1 cellular context compared by ENCODE assay signal in the genomic region with DNA sequence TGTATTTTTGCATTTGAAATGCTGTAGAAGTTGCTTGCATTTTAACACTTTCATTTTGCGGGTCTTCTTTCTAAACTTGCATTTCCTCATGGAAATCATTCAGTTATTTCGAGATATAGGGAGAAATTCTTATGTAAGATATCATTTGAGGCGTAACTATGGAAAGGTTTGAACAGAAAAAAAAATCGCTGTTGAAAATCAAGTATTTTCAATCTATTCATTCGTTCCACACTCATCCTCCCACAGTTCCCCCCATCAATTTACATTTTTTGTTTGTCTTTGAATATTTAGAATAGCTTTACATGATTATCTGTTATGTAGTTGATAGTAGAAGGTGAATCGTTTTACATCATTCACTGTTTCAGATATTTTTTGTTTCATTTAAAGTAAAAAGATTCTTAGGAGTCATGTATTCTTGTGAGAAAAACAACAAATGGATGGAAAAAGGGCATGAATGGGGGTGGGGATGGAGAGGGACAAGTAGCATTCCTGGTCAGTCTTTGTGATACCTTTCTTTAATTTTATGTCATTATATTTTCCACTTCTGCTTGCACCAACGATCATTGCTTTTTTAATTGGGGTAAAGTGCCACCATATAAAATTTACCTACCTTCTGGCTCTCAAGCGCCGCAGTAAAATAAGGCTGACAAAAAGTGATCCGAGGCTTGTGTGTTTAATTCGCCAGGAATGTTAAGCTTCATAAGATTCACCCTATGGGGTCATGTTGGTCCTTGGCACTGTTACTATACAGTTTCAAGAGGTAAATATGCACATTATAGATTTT.
TF ChIP-seq lines count a peak whose summit lies in the region.

No MANE protein-coding gene starts in this region.

TF ChIP-seq in GM23338, 12 proteins besides CTCF, POLR2A, EP300 and RAD21 (continued from another document):
- TF ChIP-seq, protein P1, sequence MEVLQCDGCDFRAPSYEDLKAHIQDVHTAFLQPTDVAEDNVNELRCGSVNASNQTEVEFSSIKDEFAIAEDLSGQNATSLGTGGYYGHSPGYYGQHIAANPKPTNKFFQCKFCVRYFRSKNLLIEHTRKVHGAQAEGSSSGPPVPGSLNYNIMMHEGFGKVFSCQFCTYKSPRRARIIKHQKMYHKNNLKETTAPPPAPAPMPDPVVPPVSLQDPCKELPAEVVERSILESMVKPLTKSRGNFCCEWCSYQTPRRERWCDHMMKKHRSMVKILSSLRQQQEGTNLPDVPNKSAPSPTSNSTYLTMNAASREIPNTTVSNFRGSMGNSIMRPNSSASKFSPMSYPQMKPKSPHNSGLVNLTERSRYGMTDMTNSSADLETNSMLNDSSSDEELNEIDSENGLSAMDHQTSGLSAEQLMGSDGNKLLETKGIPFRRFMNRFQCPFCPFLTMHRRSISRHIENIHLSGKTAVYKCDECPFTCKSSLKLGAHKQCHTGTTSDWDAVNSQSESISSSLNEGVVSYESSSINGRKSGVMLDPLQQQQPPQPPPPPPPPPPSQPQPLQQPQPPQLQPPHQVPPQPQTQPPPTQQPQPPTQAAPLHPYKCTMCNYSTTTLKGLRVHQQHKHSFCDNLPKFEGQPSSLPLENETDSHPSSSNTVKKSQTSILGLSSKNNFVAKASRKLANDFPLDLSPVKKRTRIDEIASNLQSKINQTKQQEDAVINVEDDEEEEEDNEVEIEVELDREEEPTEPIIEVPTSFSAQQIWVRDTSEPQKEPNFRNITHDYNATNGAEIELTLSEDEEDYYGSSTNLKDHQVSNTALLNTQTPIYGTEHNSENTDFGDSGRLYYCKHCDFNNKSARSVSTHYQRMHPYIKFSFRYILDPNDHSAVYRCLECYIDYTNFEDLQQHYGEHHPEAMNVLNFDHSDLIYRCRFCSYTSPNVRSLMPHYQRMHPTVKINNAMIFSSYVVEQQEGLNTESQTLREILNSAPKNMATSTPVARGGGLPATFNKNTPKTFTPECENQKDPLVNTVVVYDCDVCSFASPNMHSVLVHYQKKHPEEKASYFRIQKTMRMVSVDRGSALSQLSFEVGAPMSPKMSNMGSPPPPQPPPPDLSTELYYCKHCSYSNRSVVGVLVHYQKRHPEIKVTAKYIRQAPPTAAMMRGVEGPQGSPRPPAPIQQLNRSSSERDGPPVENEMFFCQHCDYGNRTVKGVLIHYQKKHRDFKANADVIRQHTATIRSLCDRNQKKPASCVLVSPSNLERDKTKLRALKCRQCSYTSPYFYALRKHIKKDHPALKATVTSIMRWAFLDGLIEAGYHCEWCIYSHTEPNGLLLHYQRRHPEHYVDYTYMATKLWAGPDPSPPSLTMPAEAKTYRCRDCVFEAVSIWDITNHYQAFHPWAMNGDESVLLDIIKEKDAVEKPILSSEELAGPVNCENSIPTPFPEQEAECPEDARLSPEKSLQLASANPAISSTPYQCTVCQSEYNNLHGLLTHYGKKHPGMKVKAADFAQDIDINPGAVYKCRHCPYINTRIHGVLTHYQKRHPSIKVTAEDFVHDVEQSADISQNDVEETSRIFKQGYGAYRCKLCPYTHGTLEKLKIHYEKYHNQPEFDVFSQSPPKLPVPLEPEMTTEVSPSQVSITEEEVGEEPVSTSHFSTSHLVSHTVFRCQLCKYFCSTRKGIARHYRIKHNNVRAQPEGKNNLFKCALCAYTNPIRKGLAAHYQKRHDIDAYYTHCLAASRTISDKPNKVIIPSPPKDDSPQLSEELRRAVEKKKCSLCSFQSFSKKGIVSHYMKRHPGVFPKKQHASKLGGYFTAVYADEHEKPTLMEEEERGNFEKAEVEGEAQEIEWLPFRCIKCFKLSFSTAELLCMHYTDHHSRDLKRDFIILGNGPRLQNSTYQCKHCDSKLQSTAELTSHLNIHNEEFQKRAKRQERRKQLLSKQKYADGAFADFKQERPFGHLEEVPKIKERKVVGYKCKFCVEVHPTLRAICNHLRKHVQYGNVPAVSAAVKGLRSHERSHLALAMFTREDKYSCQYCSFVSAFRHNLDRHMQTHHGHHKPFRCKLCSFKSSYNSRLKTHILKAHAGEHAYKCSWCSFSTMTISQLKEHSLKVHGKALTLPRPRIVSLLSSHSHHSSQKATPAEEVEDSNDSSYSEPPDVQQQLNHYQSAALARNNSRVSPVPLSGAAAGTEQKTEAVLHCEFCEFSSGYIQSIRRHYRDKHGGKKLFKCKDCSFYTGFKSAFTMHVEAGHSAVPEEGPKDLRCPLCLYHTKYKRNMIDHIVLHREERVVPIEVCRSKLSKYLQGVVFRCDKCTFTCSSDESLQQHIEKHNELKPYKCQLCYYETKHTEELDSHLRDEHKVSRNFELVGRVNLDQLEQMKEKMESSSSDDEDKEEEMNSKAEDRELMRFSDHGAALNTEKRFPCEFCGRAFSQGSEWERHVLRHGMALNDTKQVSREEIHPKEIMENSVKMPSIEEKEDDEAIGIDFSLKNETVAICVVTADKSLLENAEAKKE (CRISPR knock-in tag; IDR thresholded peaks at IDR 0.05): no peak
- no peak for TF ChIP-seq STAT1 (IDR thresholded peaks at IDR 0.05; ENCODE audit: unreplicated experiment)
- TF ChIP-seq NANOG (IDR thresholded peaks at IDR 0.05; ENCODE audit: borderline replicate concordance): no peak
- no peak for TF ChIP-seq EZH2 (IDR thresholded peaks at IDR 0.05; ENCODE audit: low read depth, unreplicated experiment)
- no peak for TF ChIP-seq JUNB (IDR thresholded peaks at IDR 0.05; ENCODE audit: unreplicated experiment)
- no peak for TF ChIP-seq CREB1 (CRISPR knock-in tag; IDR thresholded peaks at IDR 0.05; ENCODE audit: low read depth)
- no peak for TF ChIP-seq EZH2phosphoT487 (IDR thresholded peaks at IDR 0.05; ENCODE audit: unreplicated experiment)
TF ChIP-seq in GM23338: peak in this region for 0.
